Comparison of ENCODE assay signal across 30 cellular contexts in the genomic region with DNA sequence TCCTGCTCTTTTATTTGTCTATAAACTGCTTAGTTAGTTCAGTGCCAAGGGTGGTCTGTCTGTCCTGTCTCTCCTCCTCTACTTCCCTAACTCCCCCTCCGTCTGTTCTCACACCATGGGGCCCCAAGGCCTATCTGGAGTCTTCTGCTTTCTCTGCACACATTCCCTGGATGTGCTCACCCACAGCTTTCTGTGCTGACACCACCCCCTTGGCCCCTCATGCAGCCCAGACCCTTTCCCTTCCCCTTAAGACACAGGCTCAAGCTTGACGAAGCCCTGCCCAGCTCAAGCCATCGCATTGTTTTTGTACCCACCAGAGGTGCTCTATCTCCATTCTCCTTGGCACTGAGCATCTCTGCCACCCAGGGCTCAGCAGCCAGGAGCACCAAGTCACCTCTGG.
"Had no signal": no experiment of that assay in that cellular context is flagged by ENCODE, and none has a peak within 500 bp of the region (broad histone marks: within the 10 kb centered on the region; RNA-seq: fewer than 3 reads in every experiment).

No MANE protein-coding gene starts in this region.

- H3K27me3 ChIP-seq: heart left ventricle had no signal

- FAIRE-seq: astrocyte had no signal

- H3K36me3 ChIP-seq: brain microvascular endothelial cell, gastrocnemius medialis, heart left ventricle had no signal

- H3K9me3 Mint-ChIP-seq: activated CD4-positive, alpha-beta memory T cell treated with anti-CD3 and anti-CD28 coated beads, Interleukin-2, amount 10 ng/mL, durations not matched to agents 7 days and 5 days; activated CD4-positive, alpha-beta T cell treated with anti-CD3 and anti-CD28 coated beads, Interleukin-2, amount 10 ng/mL, durations not matched to agents 24 days and 14 days; activated T-cell treated with anti-CD3 and anti-CD28 coated beads, Interleukin-2, amount 50 U/mL, for 24 hours; activated T-helper 17 cell treated with anti-CD3 and anti-CD28 coated beads, Interleukin-2, amount 50 U/mL, for 72 hours; dendritic cell treated with granulocyte-macrophage colony-stimulating factor and Interleukin-4, amounts not matched to agents 40 ng/mL and 50 ng/mL, for 4 days; endodermal cell had no signal

- H3K27ac Mint-ChIP-seq: activated CD4-positive, alpha-beta memory T cell treated with anti-CD3 and anti-CD28 coated beads, Interleukin-2, amount 10 ng/mL, durations not matched to agents 7 days and 5 days; activated CD4-positive, alpha-beta T cell treated with anti-CD3 and anti-CD28 coated beads for 36 hours; activated CD4-positive, alpha-beta T cell treated with anti-CD3 and anti-CD28 coated beads, Interleukin-2, amount 10 ng/mL, durations not matched to agents 24 days and 14 days; activated naive CD8-positive, alpha-beta T cell; activated T-cell treated with anti-CD3 and anti-CD28 coated beads, Interleukin-2, amount 50 U/mL, for 24 hours; activated T-helper 17 cell treated with anti-CD3 and anti-CD28 coated beads, Interleukin-2, amount 50 U/mL, for 72 hours; dendritic cell treated with granulocyte-macrophage colony-stimulating factor and Interleukin-4, amounts not matched to agents 40 ng/mL and 50 ng/mL, for 4 days; endodermal cell had no signal

- H3K27me3 Mint-ChIP-seq: activated CD4-positive, alpha-beta memory T cell treated with anti-CD3 and anti-CD28 coated beads, Interleukin-2, amount 10 ng/mL, durations not matched to agents 7 days and 5 days; activated CD4-positive, alpha-beta T cell treated with anti-CD3 and anti-CD28 coated beads for 36 hours; activated CD4-positive, alpha-beta T cell treated with anti-CD3 and anti-CD28 coated beads, Interleukin-2, amount 10 ng/mL, durations not matched to agents 24 days and 14 days had no signal

- H3K4me3 ChIP-seq: coronary artery, dorsolateral prefrontal cortex, gastrocnemius medialis, heart left ventricle had no signal

- H3K27ac ChIP-seq: brain microvascular endothelial cell, coronary artery, dorsolateral prefrontal cortex, gastrocnemius medialis, heart left ventricle had no signal

- H3K4me3 Mint-ChIP-seq: activated CD4-positive, alpha-beta memory T cell treated with anti-CD3 and anti-CD28 coated beads, Interleukin-2, amount 10 ng/mL, durations not matched to agents 7 days and 5 days; activated CD4-positive, alpha-beta T cell treated with anti-CD3 and anti-CD28 coated beads for 36 hours; activated CD4-positive, alpha-beta T cell treated with anti-CD3 and anti-CD28 coated beads, Interleukin-2, amount 10 ng/mL, durations not matched to agents 24 days and 14 days; activated naive CD8-positive, alpha-beta T cell; activated T-cell treated with anti-CD3 and anti-CD28 coated beads, Interleukin-2, amount 50 U/mL, for 24 hours; activated T-helper 17 cell treated with anti-CD3 and anti-CD28 coated beads, Interleukin-2, amount 50 U/mL, for 72 hours; dendritic cell treated with granulocyte-macrophage colony-stimulating factor and Interleukin-4, amounts not matched to agents 40 ng/mL and 50 ng/mL, for 4 days; endodermal cell had no signal

- DNase-seq: activated CD4-positive, alpha-beta memory T cell treated with anti-CD3 and anti-CD28 coated beads, Interleukin-2, amount 10 ng/mL, durations not matched to agents 7 days and 5 days; activated CD4-positive, alpha-beta T cell treated with anti-CD3 and anti-CD28 coated beads for 36 hours; activated CD4-positive, alpha-beta T cell treated with anti-CD3 and anti-CD28 coated beads, Interleukin-2, amount 10 ng/mL, durations not matched to agents 24 days and 14 days; activated CD4-positive, alpha-beta T cell treated with anti-CD3 and anti-CD28 coated beads, Interleukin-2, amount 50 U/mL, for 4 hours; activated CD4-positive, CD25-positive, alpha-beta regulatory T cell; activated CD8-positive, alpha-beta memory T cell treated with anti-CD3 and anti-CD28 coated beads, Interleukin-2, amount 50 U/mL, for 48 hours; activated effector memory CD4-positive, alpha-beta T cell treated with Interleukin-2 at 50 U/mL for 16 hours; activated gamma-delta T cell treated with Interleukin-2 at 50 U/mL for 16 hours; activated naive CD4-positive, alpha-beta T cell treated with anti-CD3 and anti-CD28 coated beads, Interleukin-2, amount 50 U/mL, for 16 hours; activated naive CD4-positive, alpha-beta T cell treated with Interleukin-2 at 50 U/mL for 16 hours; activated T-cell treated with anti-CD3 and anti-CD28 coated beads for 4 hours; activated T-cell treated with anti-CD3 and anti-CD28 coated beads, Interleukin-2, amount 50 U/mL, for 24 hours; amniotic stem cell; anterior cingulate cortex; brain microvascular endothelial cell; central memory CD4-positive, alpha-beta T cell; dorsolateral prefrontal cortex; effector memory CD4-positive, alpha-beta T cell; endodermal cell; foreskin fibroblast; gastrocnemius medialis; glutamatergic neuron; heart left ventricle; T-helper 2 cell had no signal

- ATAC-seq: activated CD4-positive, alpha-beta T cell treated with anti-CD3 and anti-CD28 coated beads for 36 hours; activated T-helper 17 cell treated with anti-CD3 and anti-CD28 coated beads, Interleukin-2, amount 50 U/mL, for 72 hours; esophagus mucosa; gastrocnemius medialis; heart left ventricle had no signal

- H3K9me3 ChIP-seq: gastrocnemius medialis, heart left ventricle had no signal

- H3K4me1 Mint-ChIP-seq: activated CD4-positive, alpha-beta memory T cell treated with anti-CD3 and anti-CD28 coated beads, Interleukin-2, amount 10 ng/mL, durations not matched to agents 7 days and 5 days; activated CD4-positive, alpha-beta T cell treated with anti-CD3 and anti-CD28 coated beads for 36 hours; activated CD4-positive, alpha-beta T cell treated with anti-CD3 and anti-CD28 coated beads, Interleukin-2, amount 10 ng/mL, durations not matched to agents 24 days and 14 days; activated T-helper 17 cell treated with anti-CD3 and anti-CD28 coated beads, Interleukin-2, amount 50 U/mL, for 72 hours had no signal

- H3K36me3 Mint-ChIP-seq: activated naive CD8-positive, alpha-beta T cell had no signal

- H3K4me1 ChIP-seq: gastrocnemius medialis, heart left ventricle had no signal
